ENCODE assay signal across 15 cellular contexts in the genomic region with DNA sequence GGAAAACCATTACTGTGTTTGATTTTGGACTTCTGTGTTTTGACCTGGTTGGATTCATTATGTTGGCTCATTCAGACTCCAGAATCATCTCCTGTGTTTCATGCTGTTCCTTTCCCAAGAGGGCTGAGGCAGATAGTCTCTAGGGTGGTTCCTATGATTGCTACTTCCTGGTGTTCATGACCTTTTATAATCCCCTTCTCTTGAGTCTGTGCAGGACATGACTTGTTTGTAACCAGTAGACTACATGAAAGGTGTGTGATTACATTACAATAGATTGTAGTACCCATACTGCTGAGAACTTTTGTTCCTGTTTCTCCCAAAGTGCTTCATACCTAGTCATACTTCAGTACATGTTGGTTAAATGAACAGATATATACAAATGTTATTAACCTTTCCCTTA.
DNase-seq lines count a peak whose midpoint lies in the region; ATAC-seq and TF ChIP-seq lines count a peak whose summit lies in the region.
"Had no signal": no experiment of that assay in that cellular context is flagged by ENCODE, and none has a peak within 500 bp of the region (broad histone marks: within the 10 kb centered on the region; RNA-seq: fewer than 3 reads in every experiment).

No MANE protein-coding gene starts in this region.

- TF ChIP-seq POLR2A in breast epithelium (IDR thresholded peaks at IDR 0.05): no peak

- H3K36me3 ChIP-seq in breast epithelium: no peaks in the 10 kb centered on the region
- H3K36me3 ChIP-seq in mammary epithelial cell (ENCODE audit: insufficient read depth, low read length): no peaks in the 10 kb centered on the region

- H3K9me3 Mint-ChIP-seq in MCF 10A (ENCODE audit: unreplicated experiment): no peaks in the 10 kb centered on the region
- H3K9me3 Mint-ChIP-seq in effector memory CD8-positive, alpha-beta T cell: peaks cover 3 to 21% of the 10 kb centered on the region in 2 donors

- BruUV-seq in MCF 10A (replicated peaks; lab: Mats Ljungman, UMichigan) (no TSS peak), mammary epithelial cell (replicated peaks; lab: Mats Ljungman, UMichigan) (no TSS peak)

- no peak overlapping the region for H3K27ac Mint-ChIP-seq in MCF 10A (ENCODE audit: low read depth, unreplicated experiment)
- H3K27ac Mint-ChIP-seq in effector memory CD8-positive, alpha-beta T cell: no peak overlapping the region

- H4K20me1 ChIP-seq in mammary epithelial cell (ENCODE audit: insufficient read depth, low read length): no peaks in the 10 kb centered on the region

- H3K27me3 ChIP-seq in breast epithelium (no peaks in the 10 kb centered on the region), mammary epithelial cell (ENCODE audit: insufficient read depth, low read length) (no peaks in the 10 kb centered on the region)

- H3K36me3 Mint-ChIP-seq in MCF 10A (ENCODE audit: insufficient read depth, unreplicated experiment): no peaks in the 10 kb centered on the region
- H3K36me3 Mint-ChIP-seq in effector memory CD8-positive, alpha-beta T cell (ENCODE audit: insufficient read depth): peaks cover 3% of the 10 kb centered on the region

- in situ Hi-C loops in mammary epithelial cell (cut with MboI; ENCODE audit: low sequenced_read_pairs in 2 of 2): no loop called here

- H3K4me1 Mint-ChIP-seq in MCF 10A (ENCODE audit: insufficient read depth, unreplicated experiment): peaks cover 14% of the 10 kb centered on the region
- no peaks in the 10 kb centered on the region for H3K4me1 Mint-ChIP-seq in effector memory CD8-positive, alpha-beta T cell (ENCODE audit: low read depth in 2 of 2)

- CTCF ChIA-PET in MCF 10A (lab: Yijun Ruan, JAX) (no interaction called here), mammary epithelial cell (lab: Charles Lee; ENCODE audit: low non-redundant PET) (no interaction called here)

- H3K27ac ChIP-seq in breast epithelium (no peak overlapping the region), mammary epithelial cell (ENCODE audit: insufficient read depth, low read depth, low read length) (no peak overlapping the region)

- no peak for ATAC-seq in effector memory CD8-positive, alpha-beta T cell (replicated peaks)
- ATAC-seq: HepG2 had no signal

- DNase-seq in MCF 10A (ENCODE audit: unreplicated experiment) (peak; percentile 36), breast epithelium (ENCODE audit: low spot score in 2 of 2) (no peak), LHCN-M2 (ENCODE audit: low read depth) (peak; percentile 43), mammary epithelial cell (peak; percentile 64), NAMALWA (ENCODE audit: low spot score) (no peak), DMS 273 treated with DMSO at 0.1 percent for 48 hours (lab: John Stamatoyannopoulos, UW) (no peak)
- no peak for DNase-seq in effector memory CD8-positive, alpha-beta T cell
- no peak for DNase-seq in stimulated activated CD4-positive, alpha-beta T cell treated with anti-CD3 and anti-CD28 coated beads, Interleukin-12 subunit alpha, Interleukin-12 subunit beta, amount 100 ng/mL, for 4 hours
- DNase-seq: AML-193, Caco-2, GOT3, NCI-H1417 treated with DMSO at 0.1 percent for 48 hours, NCI-H2081 treated with DMSO at 0.1 percent for 48 hours, NCI-H2227 treated with DMSO at 0.1 percent for 48 hours had no signal

- no peak overlapping the region for H3K9ac ChIP-seq in mammary epithelial cell (ENCODE audit: insufficient read depth, low read length)

- H3K4me1 ChIP-seq in breast epithelium (no peaks in the 10 kb centered on the region), mammary epithelial cell (ENCODE audit: insufficient read depth, low read length) (peaks cover 6% of the 10 kb centered on the region)
- H3K4me1 ChIP-seq: Caco-2 had no signal

- POLR2A ChIA-PET in MCF 10A (lab: Yijun Ruan, JAX): no interaction called here

- H3K79me2 ChIP-seq in mammary epithelial cell (ENCODE audit: insufficient read depth, low read length): no peaks in the 10 kb centered on the region

- intact Hi-C loops in MCF 10A (cut with micrococcal nuclease): no loop called here
- intact Hi-C loops in breast epithelium (cut with DNase I; ENCODE audit: low total_unique reads): no loop called here
- intact Hi-C loops in mammary epithelial cell (cut with micrococcal nuclease): no loop called here

- TF ChIP-seq CTCF in MCF 10A (IDR thresholded peaks at IDR 0.05; ENCODE audit: unreplicated experiment): no peak
- TF ChIP-seq CTCF in breast epithelium (IDR thresholded peaks at IDR 0.05): no peak
- TF ChIP-seq CTCF in mammary epithelial cell (conservative IDR thresholded peaks at IDR 0.05 in 1 of 2, IDR thresholded peaks at IDR 0.05 in 1 of 2; ENCODE audit: extremely low read depth in 1 of 2, insufficient read depth in 1 of 2, low read depth in 1 of 2, low read length in 2 of 2): no peak

- dilution Hi-C loops in mammary epithelial cell (cut with HindIII; ENCODE audit: low sequenced_read_pairs): no loop called here

- H3K9me3 ChIP-seq in breast epithelium (no peaks in the 10 kb centered on the region), mammary epithelial cell (replicated peaks; ENCODE audit: insufficient read depth, low read length) (no peaks in the 10 kb centered on the region)
- H3K9me3 ChIP-seq: Caco-2 had no signal

- H3K4me3 Mint-ChIP-seq in MCF 10A (ENCODE audit: unreplicated experiment): no peak overlapping the region
- no peak overlapping the region for H3K4me3 Mint-ChIP-seq in effector memory CD8-positive, alpha-beta T cell

- H3K27me3 Mint-ChIP-seq in MCF 10A (ENCODE audit: insufficient read depth, unreplicated experiment): no peaks in the 10 kb centered on the region
- no peaks in the 10 kb centered on the region for H3K27me3 Mint-ChIP-seq in effector memory CD8-positive, alpha-beta T cell

- H2AFZ ChIP-seq in mammary epithelial cell (ENCODE audit: low read depth, low read length): peak overlapping the region; percentile 64

- H3K4me3 ChIP-seq in breast epithelium (no peak overlapping the region), mammary epithelial cell (replicated peaks in 1 of 3; ENCODE audit: insufficient read depth in 1 of 3, low read depth in 2 of 3, low read length in 3 of 3) (no peak overlapping the region)

- peak overlapping the region; percentile 37 for H3K4me2 ChIP-seq in mammary epithelial cell (ENCODE audit: insufficient read depth, low read depth, low read length)

Comparison
In these comparisons a context has a peak if more than half of its experiments do, and no peak if none do; other contexts are left out.
1. DNase-seq: peak in MCF 10A (single experiment), LHCN-M2 (single experiment) and mammary epithelial cell (single experiment); none in breast epithelium (0 of 2), NAMALWA (single experiment), effector memory CD8-positive, alpha-beta T cell (0 of 3), stimulated activated CD4-positive, alpha-beta T cell treated with anti-CD3 and anti-CD28 coated beads, Interleukin-12 subunit alpha, Interleukin-12 subunit beta, amount 100 ng/mL, for 4 hours (single experiment) and DMS 273 treated with DMSO at 0.1 percent for 48 hours (single experiment).